Comparison of ENCODE assay signal across 8 cellular contexts in genomic region chr6:4776493-4776966, GRCh38. TPM values are rescaled to one million over a fixed set of nuclear protein-coding genes. Genes with fewer than 3 reads are reported as not detected.
A peak's percentile ranks its signal among the peaks of the same experiment; 100 is the strongest.
DNase-seq lines count a peak whose midpoint lies in the region; ATAC-seq and TF ChIP-seq lines count a peak whose summit lies in the region.

No MANE protein-coding gene starts in this region.

- peaks cover 12% of the 10 kb centered on the region for H3K36me3 Mint-ChIP-seq in activated CD8-positive, alpha-beta T cell treated with anti-CD3 and anti-CD28 coated beads, Interleukin-2, amount 10 ng/mL, durations not matched to agents 7 days and 5 days (ENCODE audit: low read depth)

- CTCF ChIA-PET in activated CD8-positive, alpha-beta T cell treated with anti-CD3 and anti-CD28 coated beads, Interleukin-2, amount 10 ng/mL, durations not matched to agents 7 days and 5 days (lab: Charles Lee), result interaction anchor here (1.0 to 2.4 kb wide), 3 partner anchors 14 to 227 kb away, joined by 3 to 13 read pairs (median 6); partner anchors contain the start of gene RPP40

- H3K27me3 ChIP-seq in HL-60 (ENCODE audit: insufficient read depth, poor library complexity, severe bottlenecking), result no peaks in the 10 kb centered on the region

- H3K4me3 ChIP-seq in HL-60 (replicated peaks; ENCODE audit: insufficient read depth, low read length) (peak overlapping the region; percentile 72), skeletal muscle cell (ENCODE audit: low read depth, low read length) (peak overlapping the region; percentile 68)

- peak overlapping the region; percentile 34 for H3K27ac ChIP-seq in HL-60 (replicated peaks)

- H3K27ac Mint-ChIP-seq in activated CD8-positive, alpha-beta T cell treated with anti-CD3 and anti-CD28 coated beads, Interleukin-2, amount 10 ng/mL, durations not matched to agents 7 days and 5 days, result no peak overlapping the region

- POLR2A ChIA-PET in activated CD8-positive, alpha-beta T cell treated with anti-CD3 and anti-CD28 coated beads, Interleukin-2, amount 10 ng/mL, durations not matched to agents 7 days and 5 days (lab: Charles Lee), result interaction anchor here (0.6 to 1.7 kb wide), 5 partner anchors 10 to 158 kb away, joined by 3 to 9 read pairs (median 3); no protein-coding TSS in a partner anchor

- intact Hi-C loops in left cardiac atrium (cut with DNase I), result loop anchor here in 1 of 2 donors (10.0 kb wide), 1 partner anchor 158 kb away; no protein-coding TSS in a partner anchor

- no peak for TF ChIP-seq CTCF in HL-60 (IDR thresholded peaks at IDR 0.05; ENCODE audit: insufficient read depth, low read length)

- no peak overlapping the region for H3K4me3 Mint-ChIP-seq in activated CD8-positive, alpha-beta T cell treated with anti-CD3 and anti-CD28 coated beads, Interleukin-2, amount 10 ng/mL, durations not matched to agents 7 days and 5 days

- H3K9me3 Mint-ChIP-seq in activated CD8-positive, alpha-beta T cell treated with anti-CD3 and anti-CD28 coated beads, Interleukin-2, amount 10 ng/mL, durations not matched to agents 7 days and 5 days (ENCODE audit: insufficient read depth), result peaks cover 9% of the 10 kb centered on the region

- peaks cover 22% of the 10 kb centered on the region for H3K27me3 Mint-ChIP-seq in activated CD8-positive, alpha-beta T cell treated with anti-CD3 and anti-CD28 coated beads, Interleukin-2, amount 10 ng/mL, durations not matched to agents 7 days and 5 days (ENCODE audit: low read depth)

- DNase-seq in COR-L47 (lab: John Stamatoyannopoulos, UW) (peak; percentile 56), HL-60 (ENCODE audit: low read depth in 1 of 2, low spot score in 1 of 2) (peak in 1 of 2 experiments; percentile 43), left cardiac atrium (peak; percentile 66), skeletal muscle cell (ENCODE audit: low read depth) (no peak), mesenteric fat pad (ENCODE audit: low spot score) (no peak), GOT3 (lab: John Stamatoyannopoulos, UW) (no peak)
- DNase-seq in activated CD8-positive, alpha-beta T cell treated with anti-CD3 and anti-CD28 coated beads, Interleukin-2, amount 10 ng/mL, durations not matched to agents 7 days and 5 days, result peak; percentile 52

- ATAC-seq in GM19328 (IDR thresholded peaks at IDR 0.05; ENCODE audit: unreplicated experiment), result peak; percentile 12
- ATAC-seq in activated CD8-positive, alpha-beta T cell treated with anti-CD3 and anti-CD28 coated beads, Interleukin-2, amount 10 ng/mL, durations not matched to agents 7 days and 5 days, result no peak
- peak in 1 of 2 donors; percentile 2 for ATAC-seq in left cardiac atrium

- H3K4me1 Mint-ChIP-seq in activated CD8-positive, alpha-beta T cell treated with anti-CD3 and anti-CD28 coated beads, Interleukin-2, amount 10 ng/mL, durations not matched to agents 7 days and 5 days (ENCODE audit: low read depth), result peaks cover 43% of the 10 kb centered on the region

RNA-seq across cellular contexts. Expression of gene CDYL, which starts 0.3 kb away (rescaled TPM):
- total RNA-seq in activated CD8-positive, alpha-beta T cell treated with anti-CD3 and anti-CD28 coated beads, Interleukin-2, amount 10 ng/mL, durations not matched to agents 7 days and 5 days, result 10 to 100 TPM; 32.5 to 36.3 TPM
- total RNA-seq in left cardiac atrium, result 10 to 100 TPM; 26.9 to 31.2 TPM
- 51.9 TPM for total RNA-seq in mesenteric fat pad

Comparison
In these comparisons a context has a peak if more than half of its experiments do, and no peak if none do; other contexts are left out.
1. DNase-seq: peak in COR-L47 (single experiment), activated CD8-positive, alpha-beta T cell treated with anti-CD3 and anti-CD28 coated beads, Interleukin-2, amount 10 ng/mL, durations not matched to agents 7 days and 5 days (single experiment) and left cardiac atrium (single experiment); none in skeletal muscle cell (single experiment), mesenteric fat pad (single experiment) and GOT3 (single experiment).